1 cellular context compared by ENCODE assay signal in the genomic region with DNA sequence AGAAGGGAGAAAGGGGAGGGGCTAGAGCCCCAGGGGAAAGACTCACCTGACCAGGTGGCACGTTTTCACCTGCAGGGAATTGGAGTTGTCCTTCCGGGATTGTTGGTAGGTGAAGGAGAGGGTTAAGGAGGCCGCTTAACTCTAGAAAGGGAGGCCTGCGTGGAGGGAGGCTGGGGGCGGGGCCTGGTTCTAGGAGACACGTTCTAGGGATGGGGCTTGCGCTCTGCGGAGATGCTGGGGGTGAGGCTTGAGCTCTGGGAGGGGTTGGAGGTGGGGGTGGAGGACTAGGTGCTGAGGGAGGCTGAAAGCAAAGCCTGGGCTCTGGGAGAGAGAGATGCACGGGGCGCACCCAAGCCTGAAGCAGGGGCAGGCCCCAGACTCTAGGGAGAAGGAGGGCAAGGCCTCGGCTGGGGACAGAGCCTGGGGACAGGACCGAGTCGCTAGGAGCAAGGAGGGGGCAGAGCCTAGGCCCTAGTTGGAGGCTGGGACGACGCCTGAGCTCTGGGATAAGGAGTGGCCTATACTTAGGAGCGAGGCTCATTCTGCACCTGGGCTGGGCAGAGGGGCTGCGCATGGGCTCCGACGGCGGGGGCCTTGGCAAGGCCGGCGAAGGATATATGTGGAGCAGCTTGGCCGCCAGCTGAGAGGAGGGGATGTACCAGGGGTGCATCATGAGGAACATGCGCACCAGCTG.
TF ChIP-seq lines count a peak whose summit lies in the region.

No MANE protein-coding gene starts in this region.

TF ChIP-seq in H1, 55 proteins besides CTCF, POLR2A, EP300 and RAD21:
- TF ChIP-seq TBP (IDR thresholded peaks at IDR 0.05; ENCODE audit: low read depth, low read length) (peak; percentile 15; the same call in 1 of the 2 replicates), SP4 (IDR thresholded peaks at IDR 0.05; ENCODE audit: low read length) (no peak), ASH2L (IDR thresholded peaks at IDR 0.05; ENCODE audit: low read length) (peak; percentile 21), MAFK (IDR thresholded peaks at IDR 0.05; ENCODE audit: low read depth, low read length) (no peak)
- TF ChIP-seq, protein P1, sequence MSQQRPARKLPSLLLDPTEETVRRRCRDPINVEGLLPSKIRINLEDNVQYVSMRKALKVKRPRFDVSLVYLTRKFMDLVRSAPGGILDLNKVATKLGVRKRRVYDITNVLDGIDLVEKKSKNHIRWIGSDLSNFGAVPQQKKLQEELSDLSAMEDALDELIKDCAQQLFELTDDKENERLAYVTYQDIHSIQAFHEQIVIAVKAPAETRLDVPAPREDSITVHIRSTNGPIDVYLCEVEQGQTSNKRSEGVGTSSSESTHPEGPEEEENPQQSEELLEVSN (IDR thresholded peaks at IDR 0.05): 0 out of 2 replicates have a peak, but pooled peaks have one; percentile 12
TF ChIP-seq in H1: peak in this region for 3.
